9 cellular contexts compared by ENCODE assay signal in the genomic region with DNA sequence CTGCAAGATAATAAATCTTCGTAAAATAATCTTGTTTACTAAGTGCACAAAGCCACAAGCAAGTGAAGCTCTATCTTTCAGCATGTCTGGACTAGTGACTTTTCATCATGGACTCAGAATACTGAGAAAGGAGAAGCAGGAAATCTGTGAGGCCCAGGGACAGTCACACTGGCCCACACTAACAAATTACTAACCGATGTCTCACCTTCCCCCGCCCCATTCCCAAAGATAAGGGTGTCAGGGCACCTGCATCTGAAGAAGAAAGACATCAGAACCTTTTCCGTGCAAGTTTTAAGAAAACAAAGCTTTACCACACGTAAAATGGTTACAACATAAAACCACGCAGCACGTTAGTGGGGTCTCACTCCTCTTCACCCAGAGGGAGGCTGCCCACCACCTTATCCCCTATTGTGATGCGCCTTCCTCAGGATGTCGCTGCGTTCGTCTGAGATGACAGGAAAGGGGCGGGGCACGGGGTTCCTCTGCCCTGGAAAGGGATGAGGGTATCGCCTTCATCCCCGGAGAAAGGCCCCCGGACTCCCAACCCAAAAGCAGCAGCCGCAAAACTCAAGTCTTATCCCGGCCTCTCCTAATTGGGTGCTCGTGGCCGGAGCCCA. TPM values are rescaled to one million over a fixed set of nuclear protein-coding genes. Genes with fewer than 3 reads are reported as not detected.
DNase-seq lines count a peak whose midpoint lies in the region; ATAC-seq and TF ChIP-seq lines count a peak whose summit lies in the region.
"Had no signal": no experiment of that assay in that cellular context is flagged by ENCODE, and none has a peak within 500 bp of the region (broad histone marks: within the 10 kb centered on the region; RNA-seq: fewer than 3 reads in every experiment).

No MANE protein-coding gene starts in this region.

- H3K9me3 ChIP-seq in Karpas-422 (ENCODE audit: low read length) (no peaks in the 10 kb centered on the region), hepatocyte (ENCODE audit: low read depth) (no peaks in the 10 kb centered on the region), sigmoid colon (no peaks in the 10 kb centered on the region)

- H3K9ac ChIP-seq in Karpas-422 (ENCODE audit: low read length) = peak overlapping the region; percentile 89

- H3K9me2 ChIP-seq in GM23338 (ENCODE audit: insufficient read depth) = no peaks in the 10 kb centered on the region
- no peaks in the 10 kb centered on the region for H3K9me2 ChIP-seq in Karpas-422 (replicated peaks; ENCODE audit: insufficient read depth, low read length)
- H3K9me2 ChIP-seq in hepatocyte (replicated peaks; ENCODE audit: insufficient read depth) = no peaks in the 10 kb centered on the region

- intact Hi-C loops in sigmoid colon (cut with DNase I) = loop anchor here (2.0 to 10.0 kb wide), 5 partner anchors 75 to 248 kb away; a partner anchor contains a TSS

- H3K79me2 ChIP-seq in GM23338 (replicated peaks; ENCODE audit: insufficient read depth) (peaks cover 46% of the 10 kb centered on the region), Karpas-422 (ENCODE audit: low read length) (peaks cover 52% of the 10 kb centered on the region), hepatocyte (peaks cover 46% of the 10 kb centered on the region)

- H3K4me3 ChIP-seq in GM23338 = peak overlapping the region; percentile 88
- peak overlapping the region; percentile 90 for H3K4me3 ChIP-seq in Karpas-422 (ENCODE audit: low read length)
- peak overlapping the region; percentile 74 for H3K4me3 ChIP-seq in hepatocyte
- H3K4me3 ChIP-seq in sigmoid colon = peak overlapping the region; percentile 74 to 92 (median 78)

- peak overlapping the region; percentile 98 for H3K4me3 Mint-ChIP-seq in GM23338

- H3K9me3 Mint-ChIP-seq in GM23338 = no peaks in the 10 kb centered on the region; the same call in 2 of the 3 replicates

- DNase-seq in GM03348 (ENCODE audit: low spot score) (peak; percentile 68), GM23338 (ENCODE audit: low spot score) (peak; percentile 86), Karpas-422 (peak; percentile 75), SW480 (ENCODE audit: low spot score) (peak; percentile 74), amniotic epithelial cell (ENCODE audit: low read depth) (peak; percentile 18), hepatocyte (ENCODE audit: low spot score) (peak; percentile 79), sigmoid colon (peak; percentile 78), epidermal melanocyte (ENCODE audit: insufficient read length, low spot score) (no peak)

- H3K4me1 ChIP-seq in GM23338 (ENCODE audit: insufficient read depth) (peaks cover 18% of the 10 kb centered on the region; the same call in 1 of the 2 replicates), Karpas-422 (ENCODE audit: low read length) (peaks cover 31% of the 10 kb centered on the region), hepatocyte (ENCODE audit: insufficient read depth) (peaks cover 18% of the 10 kb centered on the region), sigmoid colon (peaks cover 0 to 21% (median 14%) of the 10 kb centered on the region in 4 donors)

- TF ChIP-seq EP300 in sigmoid colon (IDR thresholded peaks at IDR 0.05) = no peak

- no peak for TF ChIP-seq POLR2A in sigmoid colon (IDR thresholded peaks at IDR 0.05)

- TF ChIP-seq CTCF in GM23338 (conservative IDR thresholded peaks at IDR 0.05; ENCODE audit: low read depth in 2 of 2) (no peak; a peak in 1 of 4 replicates), hepatocyte (IDR thresholded peaks at IDR 0.05; ENCODE audit: poor library complexity) (no peak), sigmoid colon (IDR thresholded peaks at IDR 0.05) (no peak)

- peaks cover 23% of the 10 kb centered on the region for H3K4me1 Mint-ChIP-seq in GM23338

- H4K20me1 ChIP-seq in GM23338 (replicated peaks; ENCODE audit: insufficient read depth) = 0 out of 2 replicates have a peak, but pooled peaks cover 4% of the 10 kb centered on the region
- H4K20me1 ChIP-seq in Karpas-422 (ENCODE audit: insufficient read depth, low read depth, low read length) = no peaks in the 10 kb centered on the region
- peaks cover 14% of the 10 kb centered on the region for H4K20me1 ChIP-seq in hepatocyte (ENCODE audit: insufficient read depth, poor library complexity, severe bottlenecking)

- peak overlapping the region; percentile 95 for H3K27ac Mint-ChIP-seq in GM23338

- 3% methylated on average over 20 of the region's 20 CpGs for WGBS in hepatocyte (ENCODE audit: low lambda C conversion rate, missing lambda C conversion rate)
- WGBS in sigmoid colon, 2 donors = 1% methylated on average over 20 of the region's 20 CpGs

- peaks cover 13% of the 10 kb centered on the region for H3K27me3 Mint-ChIP-seq in GM23338 (ENCODE audit: insufficient read depth, low read depth, poor library complexity)

- ATAC-seq in GM23338 = peak; percentile 80

- peak overlapping the region; percentile 86 for H2AFZ ChIP-seq in GM23338
- peak overlapping the region; percentile 71; the same call in 1 of the 2 replicates for H2AFZ ChIP-seq in Karpas-422 (ENCODE audit: low read length)
- peak overlapping the region; percentile 87 for H2AFZ ChIP-seq in hepatocyte

- H3K36me3 Mint-ChIP-seq in GM23338 (ENCODE audit: low read depth) = no peaks in the 10 kb centered on the region

- H3K4me2 ChIP-seq in GM23338 (peak overlapping the region; percentile 82), Karpas-422 (ENCODE audit: low read depth, low read length, poor library complexity, severe bottlenecking) (peak overlapping the region; percentile 100), hepatocyte (peak overlapping the region; percentile 79)

- H3K36me3 ChIP-seq in GM23338 (ENCODE audit: insufficient read depth) = no peaks in the 10 kb centered on the region
- peaks cover 6% of the 10 kb centered on the region; the same call in 1 of the 2 replicates for H3K36me3 ChIP-seq in Karpas-422 (ENCODE audit: insufficient read depth, low read length)
- H3K36me3 ChIP-seq in hepatocyte (replicated peaks; ENCODE audit: insufficient read depth, low read depth) = no peaks in the 10 kb centered on the region
- H3K36me3 ChIP-seq in sigmoid colon = no peaks in the 10 kb centered on the region

- H3K27me3 ChIP-seq in GM23338 (ENCODE audit: insufficient read depth) (no peaks in the 10 kb centered on the region), Karpas-422 (ENCODE audit: low read length) (no peaks in the 10 kb centered on the region), hepatocyte (no peaks in the 10 kb centered on the region), sigmoid colon (no peaks in the 10 kb centered on the region)

- no peaks in the 10 kb centered on the region for H3F3A ChIP-seq in GM23338 (replicated peaks; ENCODE audit: low read depth)

- H3K27ac ChIP-seq in GM23338 (ENCODE audit: low read depth) (0 out of 2 replicates have a peak overlapping the region, but pooled peaks have one; percentile 78), Karpas-422 (ENCODE audit: low read length) (peak overlapping the region; percentile 37; the same call in 1 of the 2 replicates), hepatocyte (peak overlapping the region; percentile 96), sigmoid colon (peak overlapping the region; percentile 85 to 92 (median 92))

TF ChIP-seq in GM23338, 12 proteins besides CTCF, POLR2A, EP300 and RAD21 (continues in another document):
- TF ChIP-seq NANOG (IDR thresholded peaks at IDR 0.05; ENCODE audit: borderline replicate concordance) = no peak
- TF ChIP-seq POLR2AphosphoS5 (IDR thresholded peaks at IDR 0.05; ENCODE audit: low read depth) = no peak
- TF ChIP-seq STAT1 (IDR thresholded peaks at IDR 0.05; ENCODE audit: unreplicated experiment) = no peak
- no peak for TF ChIP-seq EZH2 (IDR thresholded peaks at IDR 0.05; ENCODE audit: low read depth, unreplicated experiment)
- no peak for TF ChIP-seq CREB1 (CRISPR knock-in tag; IDR thresholded peaks at IDR 0.05; ENCODE audit: low read depth)

RNA-seq across cellular contexts. Expression of a gene that starts 0.6 kb away (rescaled TPM):
- 30.1 and 31.3 TPM in 2 replicates for total RNA-seq in GM23338 (2014; rRNA removed; shearing (Covaris generic))
- polyA plus RNA-seq in GM23338 (2016; fragmentation: Nextera tagmentation; extraction: Ambion mirVana) (16.8 and 20.2 TPM in 2 replicates), hepatocyte (20.8 and 21.3 TPM in 2 replicates), sigmoid colon (10 to 100 TPM; 18.9 to 27.3 (median 22.2) TPM)
- 34.1 and 58.0 TPM in 2 replicates for total RNA-seq in Karpas-422 (2014; rRNA removed; shearing (Covaris generic); ENCODE audit: low replicate concordance)
- total RNA-seq in hepatocyte (32.1 and 44.1 TPM in 2 replicates), sigmoid colon (10 to 100 TPM; 43.3 to 77.8 (median 61.2) TPM)

RNA-seq across cellular contexts. Expression of a gene that starts 33.4 kb away (rescaled TPM):
- total RNA-seq in GM23338 (2014; rRNA removed; shearing (Covaris generic)) = not detected in 2 replicates
- polyA plus RNA-seq in GM23338 (2016; fragmentation: Nextera tagmentation; extraction: Ambion mirVana) (not detected in 2 replicates), hepatocyte (not detected in 2 replicates), sigmoid colon (not detected)
- not detected in 2 replicates for total RNA-seq in Karpas-422 (2014; rRNA removed; shearing (Covaris generic); ENCODE audit: low replicate concordance)
- total RNA-seq in hepatocyte (1.4 TPM in 1 of 2 replicates, not detected in the other), sigmoid colon (not detected)
- total RNA-seq: subcutaneous adipose tissue had no signal

Comparison
In these comparisons a context has a peak if more than half of its experiments do, and no peak if none do; other contexts are left out.
1. H3K27ac ChIP-seq: peak in every context shown above with its lines; median percentile 96 in hepatocyte; 92 in sigmoid colon; 78 in GM23338; 37 in Karpas-422.